20 cellular contexts compared by ENCODE assay signal in genomic region chr2:84654414-84654813, GRCh38.
"Had no signal": no experiment of that assay in that cellular context is flagged by ENCODE, and none has a peak within 500 bp of the region (broad histone marks: within the 10 kb centered on the region; RNA-seq: fewer than 3 reads in every experiment).

No MANE protein-coding gene starts in this region.

- DNase-seq: activated CD4-positive, alpha-beta T cell treated with anti-CD3 and anti-CD28 coated beads for 48 hours; activated CD4-positive, alpha-beta T cell treated with anti-CD3 and anti-CD28 coated beads, Interleukin-2, amount 50 U/mL, for 4 hours; activated CD4-positive, CD25-positive, alpha-beta regulatory T cell treated with anti-CD3 and anti-CD28 coated beads, Interleukin-2, amount 50 U/mL, for 72 hours; activated CD8-positive, alpha-beta memory T cell treated with anti-CD3 and anti-CD28 coated beads, Interleukin-2, amount 50 U/mL, for 48 hours; activated CD8-positive, alpha-beta T cell treated with anti-CD3 and anti-CD28 coated beads, Interleukin-2, amount 10 ng/mL, durations not matched to agents 7 days and 5 days; activated naive CD4-positive, alpha-beta T cell treated with anti-CD3 and anti-CD28 coated beads, Interleukin-2, amount 50 U/mL, for 16 hours; activated T-cell treated with anti-CD3 and anti-CD28 coated beads, Interleukin-2, amount 50 U/mL, for 1 hour; aorta; caudate nucleus; NCI-H1105 treated with DMSO at 0.1 percent for 48 hours; NCI-H1436 treated with DMSO at 0.1 percent for 48 hours; NCI-H187; NCI-H2081; NCI-H446; NCI-H524; PC-9; SHP77 treated with DMSO at 0.1 percent for 48 hours; T-helper 17 cell; T-helper 9 cell had no signal

- H3K27ac Mint-ChIP-seq: activated CD8-positive, alpha-beta T cell treated with anti-CD3 and anti-CD28 coated beads, Interleukin-2, amount 10 ng/mL, durations not matched to agents 7 days and 5 days; T-helper 17 cell; WTC11 had no signal

- H3K36me3 Mint-ChIP-seq: WTC11 had no signal

- H3K9me3 Mint-ChIP-seq: WTC11 had no signal

- H3K4me3 Mint-ChIP-seq: activated CD8-positive, alpha-beta T cell treated with anti-CD3 and anti-CD28 coated beads, Interleukin-2, amount 10 ng/mL, durations not matched to agents 7 days and 5 days; T-helper 17 cell; WTC11 had no signal

- H3K27me3 Mint-ChIP-seq: T-helper 17 cell had no signal

- ATAC-seq: activated CD8-positive, alpha-beta T cell treated with anti-CD3 and anti-CD28 coated beads, Interleukin-2, amount 10 ng/mL, durations not matched to agents 7 days and 5 days; T-helper 17 cell; WTC11 had no signal
